Comparison of ENCODE assay signal across 14 cellular contexts in genomic region chr12:50745861-50746260, GRCh38.
"Had no signal": no experiment of that assay in that cellular context is flagged by ENCODE, and none has a peak within 500 bp of the region (broad histone marks: within the 10 kb centered on the region; RNA-seq: fewer than 3 reads in every experiment).

No MANE protein-coding gene starts in this region.

- H3K4me3 ChIP-seq: cardiac muscle cell, ovary, right lobe of liver, smooth muscle cell, testis had no signal

- ATAC-seq: activated CD4-positive, CD25-positive, alpha-beta regulatory T cell treated with anti-CD3 and anti-CD28 coated beads, Interleukin-2, amount 50 U/mL, for 24 hours; activated T-cell treated with anti-CD3 and anti-CD28 coated beads, Interleukin-2, amount 50 U/mL, for 4 hours; left ventricle myocardium superior; stimulated activated naive CD8-positive, alpha-beta T cell treated with anti-CD3 and anti-CD28 coated beads, Interleukin-15, amount 100 ng/mL, for 72 hours; T-cell had no signal

- DNase-seq: activated effector memory CD4-positive, alpha-beta T cell treated with Interleukin-2 at 50 U/mL for 16 hours; activated naive CD4-positive, alpha-beta T cell treated with anti-CD3 and anti-CD28 coated beads, Interleukin-2, amount 50 U/mL, for 16 hours; activated T-cell treated with anti-CD3 and anti-CD28 coated beads, Interleukin-2, amount 50 U/mL, for 4 hours; endodermal cell; left ventricle myocardium superior; ovary; right lobe of liver; stimulated activated naive CD8-positive, alpha-beta T cell treated with anti-CD3 and anti-CD28 coated beads, Interleukin-15, amount 100 ng/mL, for 72 hours; T-cell; T-helper 9 cell; testis had no signal

- H3K4me1 ChIP-seq: right lobe of liver, testis had no signal

- H3K36me3 ChIP-seq: ovary had no signal

- H3K27ac ChIP-seq: cardiac muscle cell, ovary, right lobe of liver, testis had no signal

- H3K9me3 ChIP-seq: ovary, right lobe of liver, testis had no signal

- H3K27me3 ChIP-seq: cardiac muscle cell, ovary, right lobe of liver, testis had no signal
